20 cellular contexts compared by ENCODE assay signal in the genomic region with DNA sequence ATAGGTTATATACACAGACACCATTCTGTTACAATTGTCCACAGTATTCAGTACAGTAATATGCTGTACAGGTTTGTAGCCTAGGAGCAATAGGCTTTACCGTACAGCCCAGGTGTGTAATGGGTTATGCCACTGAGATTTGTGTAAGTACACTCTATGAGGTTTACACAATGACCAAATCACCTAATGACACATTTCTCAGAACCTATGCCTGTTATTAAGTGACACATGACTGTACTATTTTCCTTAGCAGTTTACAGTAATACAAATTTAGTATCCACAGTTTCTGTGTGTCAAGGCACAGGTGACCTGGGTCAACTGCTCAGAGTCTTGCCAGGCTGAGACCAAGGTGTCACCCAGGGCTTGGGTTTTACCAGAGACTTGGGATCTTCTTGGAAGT.
DNase-seq lines count a peak whose midpoint lies in the region; ATAC-seq, FAIRE-seq and TF ChIP-seq lines count a peak whose summit lies in the region.
"Had no signal": no experiment of that assay in that cellular context is flagged by ENCODE, and none has a peak within 500 bp of the region (broad histone marks: within the 10 kb centered on the region; RNA-seq: fewer than 3 reads in every experiment).

No MANE protein-coding gene starts in this region.

- H3K4me1 ChIP-seq in PC-3 (ENCODE audit: insufficient read depth, low read length), result peaks cover 34% of the 10 kb centered on the region
- H3K4me1 ChIP-seq: A549, BE2C had no signal

- no peak overlapping the region for H3K27ac Mint-ChIP-seq in stimulated activated naive B cell treated with anti-CD40 and anti-IgM and Interleukin-4, amounts not matched to agents 10 μg/mL and 1 μg/mL and 100 μg/mL, for 72 hours
- H3K27ac Mint-ChIP-seq: CD8-positive, alpha-beta T cell had no signal

- no peak overlapping the region for H2AFZ ChIP-seq in PC-3 (ENCODE audit: low read length)
- H2AFZ ChIP-seq: GM23248 had no signal

- H3K4me3 Mint-ChIP-seq in stimulated activated naive B cell treated with anti-CD40 and anti-IgM and Interleukin-4, amounts not matched to agents 10 μg/mL and 1 μg/mL and 100 μg/mL, for 72 hours, result no peak overlapping the region
- H3K4me3 Mint-ChIP-seq: CD8-positive, alpha-beta T cell had no signal

- H3K9me3 Mint-ChIP-seq in stimulated activated naive B cell treated with anti-CD40 and anti-IgM and Interleukin-4, amounts not matched to agents 10 μg/mL and 1 μg/mL and 100 μg/mL, for 72 hours, result peaks cover 3 to 5% of the 10 kb centered on the region in 2 donors

- DNase-seq in GM12892 (ENCODE audit: insufficient read length) (no peak), PC-3 (peak; percentile 88), bronchial epithelial cell (ENCODE audit: low read depth) (peak; percentile 66), kidney tubule cell (ENCODE audit: low spot score) (peak; percentile 74), cardiac septum (ENCODE audit: low spot score) (no peak)
- DNase-seq in stimulated activated naive B cell treated with anti-CD40 and anti-IgM and Interleukin-4, amounts not matched to agents 10 μg/mL and 1 μg/mL and 100 μg/mL, for 72 hours, result no peak
- no peak for DNase-seq in activated CD4-positive, CD25-positive, alpha-beta regulatory T cell (lab: John Stamatoyannopoulos, UW)
- DNase-seq: BE2C; CD8-positive, alpha-beta T cell; COR-L47; DMS153; GM23248; IMR-90 had no signal

- no peaks in the 10 kb centered on the region for H3K79me2 ChIP-seq in PC-3 (ENCODE audit: low read length)

- H3K9me2 ChIP-seq in PC-3 (replicated peaks; ENCODE audit: low read length), result no peaks in the 10 kb centered on the region

- H3K9ac ChIP-seq in PC-3 (ENCODE audit: low read length), result peak overlapping the region; percentile 40
- H3K9ac ChIP-seq: GM23248 had no signal

- peak; percentile 65 for ATAC-seq in PC-3
- ATAC-seq in HG02610 (IDR thresholded peaks at IDR 0.05; ENCODE audit: unreplicated experiment), result no peak
- ATAC-seq in stimulated activated naive B cell treated with anti-CD40 and anti-IgM and Interleukin-4, amounts not matched to agents 10 μg/mL and 1 μg/mL and 100 μg/mL, for 72 hours (replicated peaks), result no peak
- ATAC-seq: A549; CD8-positive, alpha-beta T cell; HCT116 had no signal

- no peaks in the 10 kb centered on the region for H3K27me3 ChIP-seq in PC-3 (ENCODE audit: low read length)
- H3K27me3 ChIP-seq in bronchial epithelial cell (ENCODE audit: control insufficient read depth, insufficient read depth, low read length), result no peaks in the 10 kb centered on the region
- H3K27me3 ChIP-seq: BE2C had no signal

- CTCF ChIA-PET in PC-3 (lab: Charles Lee), result no interaction called here

- POLR2A ChIA-PET in PC-3 (lab: Charles Lee; ENCODE audit: unreplicated experiment), result no interaction called here

- TF ChIP-seq POLR2A in GM12892 (IDR thresholded peaks at IDR 0.05; ENCODE audit: low read depth, low read length), result no peak

- H4K20me1 ChIP-seq in PC-3 (ENCODE audit: low read length), result no peaks in the 10 kb centered on the region

- peak overlapping the region; percentile 87 for H3K27ac ChIP-seq in PC-3 (ENCODE audit: low read length)
- H3K27ac ChIP-seq: A549, C4-2B, GM23248 had no signal

- no peaks in the 10 kb centered on the region for H3K27me3 Mint-ChIP-seq in stimulated activated naive B cell treated with anti-CD40 and anti-IgM and Interleukin-4, amounts not matched to agents 10 μg/mL and 1 μg/mL and 100 μg/mL, for 72 hours

- H3K4me3 ChIP-seq in PC-3 (ENCODE audit: low read length), result 0 out of 2 replicates have a peak overlapping the region, but pooled peaks have one; percentile 5
- no peak overlapping the region for H3K4me3 ChIP-seq in bronchial epithelial cell (ENCODE audit: low read depth, low read length)
- H3K4me3 ChIP-seq: A549, GM23248 had no signal

- TF ChIP-seq CTCF in PC-3 (conservative IDR thresholded peaks at IDR 0.05; ENCODE audit: low read depth, low read length) (no peak), bronchial epithelial cell (IDR thresholded peaks at IDR 0.05; ENCODE audit: insufficient read depth, low read length, severe bottlenecking) (no peak)

- H3K4me1 Mint-ChIP-seq in stimulated activated naive B cell treated with anti-CD40 and anti-IgM and Interleukin-4, amounts not matched to agents 10 μg/mL and 1 μg/mL and 100 μg/mL, for 72 hours, result no peaks in the 10 kb centered on the region

- H3K4me2 ChIP-seq in PC-3 (ENCODE audit: low read length), result peak overlapping the region; percentile 62
- H3K4me2 ChIP-seq: A549 had no signal

- no peaks in the 10 kb centered on the region for H3K36me3 Mint-ChIP-seq in stimulated activated naive B cell treated with anti-CD40 and anti-IgM and Interleukin-4, amounts not matched to agents 10 μg/mL and 1 μg/mL and 100 μg/mL, for 72 hours
- H3K36me3 Mint-ChIP-seq: CD8-positive, alpha-beta T cell had no signal

- BruUV-seq in PC-3 (replicated peaks; lab: Mats Ljungman, UMichigan), result no TSS peak

- 0 out of 2 replicates have a peak, but pooled peaks cover 4% of the 10 kb centered on the region for H3K9me3 ChIP-seq in PC-3 (ENCODE audit: low read length)
- H3K9me3 ChIP-seq: A549, BE2C had no signal

- H3K36me3 ChIP-seq in PC-3 (ENCODE audit: low read depth, low read length), result no peaks in the 10 kb centered on the region; the same call in 1 of the 2 replicates
- no peaks in the 10 kb centered on the region for H3K36me3 ChIP-seq in bronchial epithelial cell (ENCODE audit: control insufficient read depth, insufficient read depth, low read length)
- H3K36me3 ChIP-seq: BE2C had no signal

- intact Hi-C loops in PC-3 (cut with micrococcal nuclease), result loop anchor here (10.0 kb wide), 1 partner anchor 325 kb away; no protein-coding TSS in a partner anchor
- intact Hi-C loops in cardiac septum (cut with DNase I), result no loop called here

- FAIRE-seq in GM12892 (lab: Jason Lieb, UNC), result peak; percentile 40
- FAIRE-seq in bronchial epithelial cell (lab: Jason Lieb, UNC), result no peak
- FAIRE-seq: A549, D721Med, GM18507, H54 had no signal

- H3F3A ChIP-seq in PC-3 (ENCODE audit: low read length, unreplicated experiment), result peaks cover 4% of the 10 kb centered on the region

Comparison
In these comparisons a context has a peak if more than half of its experiments do, and no peak if none do; other contexts are left out.
1. DNase-seq: peak in PC-3 (single experiment), bronchial epithelial cell (single experiment) and kidney tubule cell (single experiment); none in GM12892 (single experiment), cardiac septum (single experiment), stimulated activated naive B cell treated with anti-CD40 and anti-IgM and Interleukin-4, amounts not matched to agents 10 μg/mL and 1 μg/mL and 100 μg/mL, for 72 hours (single experiment) and activated CD4-positive, CD25-positive, alpha-beta regulatory T cell (0 of 4).